ENCODE assay signal across 25 cellular contexts in genomic region chrX:138011461-138011860, GRCh38.
DNase-seq lines count a peak whose midpoint lies in the region; ATAC-seq and TF ChIP-seq lines count a peak whose summit lies in the region.
"Had no signal": no experiment of that assay in that cellular context is flagged by ENCODE, and none has a peak within 500 bp of the region (broad histone marks: within the 10 kb centered on the region; RNA-seq: fewer than 3 reads in every experiment).

No MANE protein-coding gene starts in this region.

- WGBS in gastroesophageal sphincter (ENCODE audit: low coverage in 1 of 2), 2 donors, result 67 to 89% methylated on average over 1 of the region's 2 CpGs

- H3K27me3 Mint-ChIP-seq in activated naive CD8-positive, alpha-beta T cell treated with anti-CD3 and anti-CD28 coated beads for 36 hours, result no peaks in the 10 kb centered on the region
- H3K27me3 Mint-ChIP-seq in activated T-cell treated with anti-CD3 and anti-CD28 coated beads, Interleukin-2, amount 50 U/mL, for 72 hours (ENCODE audit: low read depth), result peaks cover 24% of the 10 kb centered on the region
- H3K27me3 Mint-ChIP-seq: CD4-positive, alpha-beta memory T cell; CD4-positive, CD25-positive, alpha-beta regulatory T cell had no signal

- no peaks in the 10 kb centered on the region for H3K4me1 ChIP-seq in gastroesophageal sphincter
- H3K4me1 ChIP-seq: BE2C, BLaER1 had no signal

- no peaks in the 10 kb centered on the region for H3K9me3 Mint-ChIP-seq in activated naive CD8-positive, alpha-beta T cell treated with anti-CD3 and anti-CD28 coated beads for 36 hours
- no peaks in the 10 kb centered on the region for H3K9me3 Mint-ChIP-seq in activated T-cell treated with anti-CD3 and anti-CD28 coated beads, Interleukin-2, amount 50 U/mL, for 72 hours
- H3K9me3 Mint-ChIP-seq: CD8-positive, alpha-beta memory T cell had no signal

- TF ChIP-seq EP300 in gastroesophageal sphincter (IDR thresholded peaks at IDR 0.05), result no peak

- no peak for TF ChIP-seq CTCF in VCaP (conservative IDR thresholded peaks at IDR 0.05)
- no peak for TF ChIP-seq CTCF in gastroesophageal sphincter (IDR thresholded peaks at IDR 0.05)

- H3K4me3 Mint-ChIP-seq in activated naive CD8-positive, alpha-beta T cell treated with anti-CD3 and anti-CD28 coated beads for 36 hours, result no peak overlapping the region
- H3K4me3 Mint-ChIP-seq in activated T-cell treated with anti-CD3 and anti-CD28 coated beads, Interleukin-2, amount 50 U/mL, for 72 hours, result no peak overlapping the region
- H3K4me3 Mint-ChIP-seq: CD14-positive monocyte; CD4-positive, alpha-beta memory T cell; CD4-positive, CD25-positive, alpha-beta regulatory T cell; CD8-positive, alpha-beta memory T cell had no signal

- H3K9me3 ChIP-seq in MG63 (no peaks in the 10 kb centered on the region), gastroesophageal sphincter (no peaks in the 10 kb centered on the region)
- H3K9me3 ChIP-seq: BE2C, BLaER1 had no signal

- H3K27ac ChIP-seq in VCaP, result peak overlapping the region; percentile 7; the same call in 1 of the 2 replicates
- H3K27ac ChIP-seq in gastroesophageal sphincter, result no peak overlapping the region
- H3K27ac ChIP-seq: BLaER1 had no signal

- peak; percentile 46 for ATAC-seq in gastroesophageal sphincter
- ATAC-seq in activated T-cell treated with anti-CD3 and anti-CD28 coated beads, Interleukin-2, amount 50 U/mL, for 72 hours (replicated peaks in 1 of 2), result no peak
- ATAC-seq: GM12878 had no signal

- H3K36me3 ChIP-seq in MG63 (no peaks in the 10 kb centered on the region), gastroesophageal sphincter (no peaks in the 10 kb centered on the region)
- H3K36me3 ChIP-seq: BE2C, BLaER1 had no signal

- no peak for TF ChIP-seq POLR2A in gastroesophageal sphincter (IDR thresholded peaks at IDR 0.05)

- no peak overlapping the region for H3K27ac Mint-ChIP-seq in activated naive CD8-positive, alpha-beta T cell treated with anti-CD3 and anti-CD28 coated beads for 36 hours
- H3K27ac Mint-ChIP-seq in activated T-cell treated with anti-CD3 and anti-CD28 coated beads, Interleukin-2, amount 50 U/mL, for 72 hours, result no peak overlapping the region
- H3K27ac Mint-ChIP-seq: CD14-positive monocyte; CD4-positive, alpha-beta memory T cell; CD4-positive, CD25-positive, alpha-beta regulatory T cell; CD8-positive, alpha-beta memory T cell had no signal

- DNase-seq in MG63 (peak; percentile 0), activated gamma-delta T cell (lab: John Stamatoyannopoulos, UW) (no peak), NCI-H524 treated with DMSO at 0.1 percent for 48 hours (lab: John Stamatoyannopoulos, UW) (no peak)
- DNase-seq in activated naive CD8-positive, alpha-beta T cell treated with anti-CD3 and anti-CD28 coated beads for 36 hours, result no peak
- no peak for DNase-seq in activated T-cell treated with anti-CD3 and anti-CD28 coated beads, Interleukin-2, amount 50 U/mL, for 72 hours
- DNase-seq: 8988T; ACHN; BE2C; C1 segment of cervical spinal cord; CD4-positive, alpha-beta memory T cell; CD4-positive, CD25-positive, alpha-beta regulatory T cell; CD8-positive, alpha-beta memory T cell; COR-L47; DMS 273 treated with DMSO at 0.1 percent for 48 hours; DMS153; DMS53; DMS79; DND-41; EL; GDM1 had no signal

- H3K4me1 Mint-ChIP-seq in activated naive CD8-positive, alpha-beta T cell treated with anti-CD3 and anti-CD28 coated beads for 36 hours, result no peaks in the 10 kb centered on the region
- no peaks in the 10 kb centered on the region for H3K4me1 Mint-ChIP-seq in activated T-cell treated with anti-CD3 and anti-CD28 coated beads, Interleukin-2, amount 50 U/mL, for 72 hours (ENCODE audit: low read depth)
- H3K4me1 Mint-ChIP-seq: CD14-positive monocyte; CD4-positive, alpha-beta memory T cell; CD4-positive, CD25-positive, alpha-beta regulatory T cell; CD8-positive, alpha-beta memory T cell had no signal

- H3K27me3 ChIP-seq in MG63 (no peaks in the 10 kb centered on the region), gastroesophageal sphincter (no peaks in the 10 kb centered on the region)
- H3K27me3 ChIP-seq: BE2C had no signal

- H3K4me3 ChIP-seq in MG63 (no peak overlapping the region), gastroesophageal sphincter (no peak overlapping the region)
- H3K4me3 ChIP-seq: BLaER1, GM12878 had no signal

- H3K36me3 Mint-ChIP-seq in activated naive CD8-positive, alpha-beta T cell treated with anti-CD3 and anti-CD28 coated beads for 36 hours, result no peaks in the 10 kb centered on the region
- no peaks in the 10 kb centered on the region for H3K36me3 Mint-ChIP-seq in activated T-cell treated with anti-CD3 and anti-CD28 coated beads, Interleukin-2, amount 50 U/mL, for 72 hours (ENCODE audit: insufficient read depth in 2 of 2)
- H3K36me3 Mint-ChIP-seq: CD14-positive monocyte; CD4-positive, alpha-beta memory T cell; CD4-positive, CD25-positive, alpha-beta regulatory T cell; CD8-positive, alpha-beta memory T cell had no signal
